ENCODE assay signal across 27 cellular contexts in the genomic region with DNA sequence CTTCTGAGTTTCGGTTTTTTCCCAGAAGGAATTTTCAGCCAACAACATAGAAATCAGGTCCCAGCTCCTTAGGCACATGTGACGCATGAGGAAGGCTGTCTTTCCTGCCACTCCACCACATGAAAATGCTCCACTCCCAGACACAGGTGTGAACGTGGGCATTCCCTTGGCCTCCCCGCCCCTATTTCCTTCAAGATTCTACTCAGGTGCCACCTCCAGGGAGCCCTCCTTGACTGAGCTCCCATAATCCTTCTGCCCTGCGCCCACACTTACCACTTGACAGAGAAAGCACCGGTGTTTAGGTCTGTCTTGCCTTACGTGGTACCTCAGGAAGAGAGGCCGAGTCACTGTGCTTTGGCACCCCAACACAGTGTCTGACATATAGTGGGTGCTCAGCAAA. TPM values are rescaled to one million over a fixed set of nuclear protein-coding genes. Genes with fewer than 3 reads are reported as not detected.
DNase-seq lines count a peak whose midpoint lies in the region; ATAC-seq, FAIRE-seq and TF ChIP-seq lines count a peak whose summit lies in the region.
"Had no signal": no experiment of that assay in that cellular context is flagged by ENCODE, and none has a peak within 500 bp of the region (broad histone marks: within the 10 kb centered on the region; RNA-seq: fewer than 3 reads in every experiment).

No MANE protein-coding gene starts in this region.

- TF ChIP-seq EP300 in HepG2 (IDR thresholded peaks at IDR 0.05; ENCODE audit: low read depth in 2 of 2, low read length in 2 of 2): no peak
- TF ChIP-seq EP300 in HepG2 (CRISPR knock-in tag; IDR thresholded peaks at IDR 0.05; ENCODE audit: borderline replicate concordance): no peak

- H2AFZ ChIP-seq in HepG2 (ENCODE audit: low read length): no peak overlapping the region
- H2AFZ ChIP-seq: GM23338, PC-9 had no signal

- peaks cover 0 to 95% (median 51%) of the 10 kb centered on the region in 4 donors for H3K36me3 ChIP-seq in right lobe of liver
- peaks cover 1 to 7% of the 10 kb centered on the region in 2 experiments; a peak in 2 of 5 replicates for H3K36me3 ChIP-seq in HepG2 (replicated peaks in 1 of 2; ENCODE audit: control insufficient read depth in 1 of 2, insufficient read depth in 2 of 2, low read length in 2 of 2)
- H3K36me3 ChIP-seq in upper lobe of right lung: peaks cover 69% of the 10 kb centered on the region
- H3K36me3 ChIP-seq: BLaER1, SJCRH30 had no signal

- peaks cover 3% of the 10 kb centered on the region for H3K36me3 Mint-ChIP-seq in progenitor cell of endocrine pancreas (ENCODE audit: insufficient read depth)
- peaks cover 24% of the 10 kb centered on the region for H3K36me3 Mint-ChIP-seq in activated T-cell treated with anti-CD3 and anti-CD28 coated beads, Interleukin-2, amount 50 U/mL, for 4 hours (ENCODE audit: insufficient read depth)

- ATAC-seq in right lobe of liver (peak in 3 of 4 donors; percentile 1 to 11 (median 5)), HepG2 (no peak), foreskin keratinocyte (peak; percentile 10), upper lobe of right lung (peak; percentile 10), GM18520 (IDR thresholded peaks at IDR 0.05; ENCODE audit: unreplicated experiment) (no peak)
- no peak for ATAC-seq in activated T-cell treated with anti-CD3 and anti-CD28 coated beads, Interleukin-2, amount 50 U/mL, for 4 hours
- ATAC-seq: GM23338, Right ventricle myocardium inferior, SK-N-SH treated with all-trans-retinoic acid at 6 μM for 48 hours had no signal

- intact Hi-C loops in right lobe of liver (cut with DNase I): no loop called here
- intact Hi-C loops in HepG2 (cut with micrococcal nuclease; ENCODE audit: unreplicated experiment): no loop called here
- intact Hi-C loops in upper lobe of right lung (cut with DNase I): no loop called here

- TF ChIP-seq CTCF in right lobe of liver (IDR thresholded peaks at IDR 0.05) (no peak), HepG2 (CRISPR knock-in tag; IDR thresholded peaks at IDR 0.05) (no peak), foreskin keratinocyte (conservative IDR thresholded peaks at IDR 0.05) (no peak), progenitor cell of endocrine pancreas (IDR thresholded peaks at IDR 0.05; ENCODE audit: unreplicated experiment) (no peak), upper lobe of right lung (IDR thresholded peaks at IDR 0.05) (no peak)

- no peaks in the 10 kb centered on the region for H3K27me3 ChIP-seq in right lobe of liver
- H3K27me3 ChIP-seq in HepG2 (ENCODE audit: control insufficient read depth in 1 of 2, insufficient read depth in 2 of 2, low read length in 2 of 2): no peaks in the 10 kb centered on the region
- H3K27me3 ChIP-seq in foreskin keratinocyte: no peaks in the 10 kb centered on the region
- H3K27me3 ChIP-seq in upper lobe of right lung: no peaks in the 10 kb centered on the region
- H3K27me3 ChIP-seq: BLaER1, SJCRH30 had no signal

- peaks cover 12% of the 10 kb centered on the region for H3K4me1 Mint-ChIP-seq in progenitor cell of endocrine pancreas (ENCODE audit: low read depth)
- H3K4me1 Mint-ChIP-seq in activated T-cell treated with anti-CD3 and anti-CD28 coated beads, Interleukin-2, amount 50 U/mL, for 4 hours (ENCODE audit: low read depth): peaks cover 2% of the 10 kb centered on the region

- no peak overlapping the region for H3K4me3 Mint-ChIP-seq in progenitor cell of endocrine pancreas (ENCODE audit: low read depth)
- no peak overlapping the region for H3K4me3 Mint-ChIP-seq in activated T-cell treated with anti-CD3 and anti-CD28 coated beads, Interleukin-2, amount 50 U/mL, for 4 hours
- H3K4me3 Mint-ChIP-seq: CD4-positive, alpha-beta T cell; GM23338; H9; IgD-negative memory B cell had no signal

- TF ChIP-seq POLR2A in right lobe of liver (IDR thresholded peaks at IDR 0.05) (no peak), HepG2 (IDR thresholded peaks at IDR 0.05; ENCODE audit: insufficient read depth in 1 of 2, low read depth in 2 of 2, low read length in 2 of 2) (no peak)

- H3K9me3 Mint-ChIP-seq in progenitor cell of endocrine pancreas (ENCODE audit: low read depth): peaks cover 3% of the 10 kb centered on the region
- no peaks in the 10 kb centered on the region for H3K9me3 Mint-ChIP-seq in activated T-cell treated with anti-CD3 and anti-CD28 coated beads, Interleukin-2, amount 50 U/mL, for 4 hours
- H3K9me3 Mint-ChIP-seq: CD4-positive, alpha-beta T cell; IgD-negative memory B cell had no signal

- no peak overlapping the region for H3K27ac ChIP-seq in right lobe of liver
- no peak overlapping the region for H3K27ac ChIP-seq in HepG2 (ENCODE audit: extremely low read length, insufficient read depth, low read length)
- no peak overlapping the region for H3K27ac ChIP-seq in foreskin keratinocyte
- no peak overlapping the region for H3K27ac ChIP-seq in upper lobe of right lung
- H3K27ac ChIP-seq: BLaER1, PC-9, SJCRH30 had no signal

- H3K27me3 Mint-ChIP-seq in progenitor cell of endocrine pancreas: peaks cover 45% of the 10 kb centered on the region
- H3K27me3 Mint-ChIP-seq in activated T-cell treated with anti-CD3 and anti-CD28 coated beads, Interleukin-2, amount 50 U/mL, for 4 hours (ENCODE audit: low read depth): no peaks in the 10 kb centered on the region
- H3K27me3 Mint-ChIP-seq: CD4-positive, alpha-beta T cell; IgD-negative memory B cell had no signal

- POLR2A ChIA-PET in HepG2 (lab: Yijun Ruan, JAX): no interaction called here

- H3K4me2 ChIP-seq in HepG2 (ENCODE audit: low read depth, low read length): no peak overlapping the region
- H3K4me2 ChIP-seq: BLaER1, GM23338, PC-9 had no signal

- H3K4me3 ChIP-seq in right lobe of liver (no peak overlapping the region), HepG2 (replicated peaks in 1 of 3; ENCODE audit: insufficient read depth in 1 of 3, low read depth in 2 of 3, low read length in 3 of 3) (no peak overlapping the region), upper lobe of right lung (no peak overlapping the region)
- H3K4me3 ChIP-seq: BLaER1, GM23338, PC-9, SJCRH30 had no signal

- no peak for DNase-seq in right lobe of liver
- DNase-seq in HepG2 (ENCODE audit: low spot score): no peak
- no peak for DNase-seq in foreskin keratinocyte
- no peak for DNase-seq in progenitor cell of endocrine pancreas (ENCODE audit: low spot score, unreplicated experiment)
- no peak for DNase-seq in upper lobe of right lung
- DNase-seq in SW 1271 (lab: John Stamatoyannopoulos, UW): no peak
- no peak for DNase-seq in activated T-cell treated with anti-CD3 and anti-CD28 coated beads, Interleukin-2, amount 50 U/mL, for 4 hours
- DNase-seq: 8988T; CD4-positive, alpha-beta T cell; COR-L47; EL; GDM1; H9; NCI-H1048; NCI-H1417; NCI-H2081; NCI-H2227 treated with DMSO at 0.1 percent for 48 hours; NCI-H526 treated with DMSO at 0.1 percent for 48 hours; PC-9; SJCRH30 had no signal

- H3K9me3 ChIP-seq in right lobe of liver (no peaks in the 10 kb centered on the region), HepG2 (ENCODE audit: low read length) (no peaks in the 10 kb centered on the region), upper lobe of right lung (no peaks in the 10 kb centered on the region)
- H3K9me3 ChIP-seq: SJCRH30 had no signal

- H4K20me1 ChIP-seq in HepG2 (ENCODE audit: insufficient read depth, low read length): no peaks in the 10 kb centered on the region
- H4K20me1 ChIP-seq: BLaER1 had no signal

- peak overlapping the region; percentile 69 for H3K27ac Mint-ChIP-seq in progenitor cell of endocrine pancreas
- H3K27ac Mint-ChIP-seq: CD4-positive, alpha-beta T cell; GM23338; H9 had no signal

- CTCF ChIA-PET in HepG2 (lab: Yijun Ruan, JAX; ENCODE audit: low intra/inter-chr PET ratio, low total read pairs): no interaction called here

- in situ Hi-C loops in HepG2 (cut with HindIII; ENCODE audit: extremely low pct_ligation_motif_present, low pct_unique_long_range_greater_than_20kb): no loop called here

- FAIRE-seq in HepG2 (lab: Jason Lieb, UNC): no peak
- FAIRE-seq: GM12891 had no signal

- H3K4me1 ChIP-seq in right lobe of liver: peaks cover 0 to 60% (median 23%) of the 10 kb centered on the region in 4 donors
- H3K4me1 ChIP-seq in HepG2 (ENCODE audit: insufficient read depth, low read length): peaks cover 10% of the 10 kb centered on the region
- H3K4me1 ChIP-seq in foreskin keratinocyte: no peaks in the 10 kb centered on the region
- H3K4me1 ChIP-seq in upper lobe of right lung: no peaks in the 10 kb centered on the region

- H3K79me2 ChIP-seq in HepG2 (ENCODE audit: insufficient read depth, low read length): no peaks in the 10 kb centered on the region

- no peak overlapping the region for H3K9ac ChIP-seq in HepG2 (ENCODE audit: insufficient read depth, low read depth, low read length)
- H3K9ac ChIP-seq: BLaER1 had no signal

- BruUV-seq in HepG2 (replicated peaks; lab: Mats Ljungman, UMichigan): no TSS peak

- 80% methylated on average over 6 of the region's 8 CpGs for WGBS in right lobe of liver (ENCODE audit: insufficient coverage, low coverage, low lambda C conversion rate, missing lambda C conversion rate)
- whole genome bisulfite sequencing in HepG2 (ENCODE audit: low lambda C conversion rate): 88% methylated on average over 7 of the region's 8 CpGs

- TF ChIP-seq RAD21 in HepG2 (CRISPR knock-in tag; IDR thresholded peaks at IDR 0.05): no peak

RNA-seq across cellular contexts. Expression of a gene that starts 44.4 kb away (rescaled TPM):
- 1 to 10 TPM in 5 of 6 experiments, under 1 TPM in 1; 0.84 to 10.0 (median 1.5) TPM for total RNA-seq in right lobe of liver
- 35.8 and 39.5 TPM in 2 replicates for total RNA-seq in HepG2 (2016; rRNA removed; fragmentation: Illumina TruSeq; extraction: Trizol)
- total RNA-seq in HepG2 (2016; cell fraction: cytosol; rRNA removed; fragmentation: Illumina TruSeq; extraction: Trizol; ENCODE audit: low read depth): 8.2 and 10.1 TPM in 2 replicates
- total RNA-seq in HepG2 (2016; cell fraction: insoluble cytoplasmic fraction; rRNA removed; fragmentation: Illumina TruSeq; extraction: Trizol): 38.2 and 42.4 TPM in 2 replicates
- 16.6 and 20.5 TPM in 2 replicates for total RNA-seq in HepG2 (2016; cell fraction: membrane; rRNA removed; fragmentation: Illumina TruSeq; extraction: Trizol)
- total RNA-seq in HepG2 (2016; cell fraction: nucleus; rRNA removed; fragmentation: Illumina TruSeq; extraction: Trizol): 39.9 and 48.4 TPM in 2 replicates
- 9.4 and 11.7 TPM in 2 replicates for polyA plus RNA-seq in HepG2 (2011; rRNA removed)
- polyA plus RNA-seq in HepG2 (2011; cell fraction: cytosol; rRNA removed): 2.8 and 3.0 TPM in 2 replicates
- 10.6 and 11.4 TPM in 2 replicates for polyA plus RNA-seq in HepG2 (2011; cell fraction: nucleus; rRNA removed)
- polyA plus RNA-seq in HepG2 (2012): 5.6 and 13.7 TPM in 2 replicates
- 9.4 and 9.6 TPM in 2 replicates for polyA plus RNA-seq in HepG2 (2016; cell fraction: cytosol; fragmentation: Illumina TruSeq; extraction: Trizol; ENCODE audit: low read depth)
- 39.3 and 43.6 TPM in 2 replicates for polyA plus RNA-seq in HepG2 (2016; cell fraction: insoluble cytoplasmic fraction; fragmentation: Illumina TruSeq; extraction: Trizol; ENCODE audit: low read depth)
- 10.5 and 12.6 TPM in 2 replicates for polyA plus RNA-seq in HepG2 (2016; cell fraction: membrane; fragmentation: Illumina TruSeq; extraction: Trizol; ENCODE audit: low read depth)
- polyA plus RNA-seq in HepG2 (2016; cell fraction: nucleus; fragmentation: Illumina TruSeq; extraction: Trizol; ENCODE audit: insufficient read depth, low read depth): 79.2 and 84.0 TPM in 2 replicates
- 2.0 and 3.8 TPM in 2 replicates for polyA minus RNA-seq in HepG2 (2011; rRNA and poly(A)+ RNA removed; ENCODE audit: low replicate concordance)
- polyA minus RNA-seq in HepG2 (2011; cell fraction: cytosol; rRNA and poly(A)+ RNA removed): 3.2 and 3.7 TPM in 2 replicates
- polyA minus RNA-seq in HepG2 (2011; cell fraction: nucleus; rRNA and poly(A)+ RNA removed): 21.8 and 22.4 TPM in 2 replicates
- 43.3 and 45.6 TPM in 2 replicates for total RNA-seq in foreskin keratinocyte
- polyA plus RNA-seq in foreskin keratinocyte: 32.7 and 37.3 TPM in 2 replicates
- 39.2 and 39.7 TPM in 2 replicates for total RNA-seq in progenitor cell of endocrine pancreas
- total RNA-seq in upper lobe of right lung: 1.7 TPM
- 10 to 100 TPM; 27.9 to 31.4 (median 28.5) TPM for total RNA-seq in activated T-cell treated with anti-CD3 and anti-CD28 coated beads, Interleukin-2, amount 50 U/mL, for 4 hours

RNA-seq across cellular contexts. Expression of a gene that starts 47.4 kb away (rescaled TPM):
- total RNA-seq in right lobe of liver (1,000 to 10,000 TPM in 1 of 6 experiments, 100 to 1,000 TPM in 5; 544 to 1,154 (median 743) TPM), HepG2 (2016; rRNA removed; fragmentation: Illumina TruSeq; extraction: Trizol) (29.8 and 38.2 TPM in 2 replicates), foreskin keratinocyte (35.4 and 45.9 TPM in 2 replicates), progenitor cell of endocrine pancreas (6.3 and 6.4 TPM in 2 replicates), upper lobe of right lung (287 TPM)
- 5.1 and 5.5 TPM in 2 replicates for total RNA-seq in HepG2 (2016; cell fraction: cytosol; rRNA removed; fragmentation: Illumina TruSeq; extraction: Trizol; ENCODE audit: low read depth)
- total RNA-seq in HepG2 (2016; cell fraction: insoluble cytoplasmic fraction; rRNA removed; fragmentation: Illumina TruSeq; extraction: Trizol): 27.7 and 32.5 TPM in 2 replicates
- total RNA-seq in HepG2 (2016; cell fraction: membrane; rRNA removed; fragmentation: Illumina TruSeq; extraction: Trizol): 15.6 and 17.1 TPM in 2 replicates
- total RNA-seq in HepG2 (2016; cell fraction: nucleus; rRNA removed; fragmentation: Illumina TruSeq; extraction: Trizol): 33.0 and 35.9 TPM in 2 replicates
- polyA plus RNA-seq in HepG2 (2011; rRNA removed) (10.0 and 14.3 TPM in 2 replicates), foreskin keratinocyte (18.8 and 19.8 TPM in 2 replicates)
- 5.5 and 11.2 TPM in 2 replicates for polyA plus RNA-seq in HepG2 (2011; cell fraction: cytosol; rRNA removed)
- 10.0 and 18.6 TPM in 2 replicates for polyA plus RNA-seq in HepG2 (2011; cell fraction: nucleus; rRNA removed)
- polyA plus RNA-seq in HepG2 (2012): 8.5 and 20.6 TPM in 2 replicates
- polyA plus RNA-seq in HepG2 (2016; cell fraction: cytosol; fragmentation: Illumina TruSeq; extraction: Trizol; ENCODE audit: low read depth): 3.5 and 4.7 TPM in 2 replicates
- 31.0 and 31.7 TPM in 2 replicates for polyA plus RNA-seq in HepG2 (2016; cell fraction: insoluble cytoplasmic fraction; fragmentation: Illumina TruSeq; extraction: Trizol; ENCODE audit: low read depth)
- polyA plus RNA-seq in HepG2 (2016; cell fraction: membrane; fragmentation: Illumina TruSeq; extraction: Trizol; ENCODE audit: low read depth): 10.4 and 12.2 TPM in 2 replicates
- polyA plus RNA-seq in HepG2 (2016; cell fraction: nucleus; fragmentation: Illumina TruSeq; extraction: Trizol; ENCODE audit: insufficient read depth, low read depth): 44.4 and 47.7 TPM in 2 replicates
- polyA minus RNA-seq in HepG2 (2011; rRNA and poly(A)+ RNA removed; ENCODE audit: low replicate concordance): 14.8 and 18.9 TPM in 2 replicates
- 11.4 and 23.7 TPM in 2 replicates for polyA minus RNA-seq in HepG2 (2011; cell fraction: cytosol; rRNA and poly(A)+ RNA removed)
- 11.5 and 23.1 TPM in 2 replicates for polyA minus RNA-seq in HepG2 (2011; cell fraction: nucleus; rRNA and poly(A)+ RNA removed)
- total RNA-seq in activated T-cell treated with anti-CD3 and anti-CD28 coated beads, Interleukin-2, amount 50 U/mL, for 4 hours: 10 to 100 TPM; 24.2 to 28.3 (median 28.1) TPM

Comparison
In these comparisons a context has a peak if more than half of its experiments do, and no peak if none do; other contexts are left out.
1. ATAC-seq: peak in right lobe of liver (3 of 4), foreskin keratinocyte (single experiment) and upper lobe of right lung (single experiment); none in HepG2 (single experiment), activated T-cell treated with anti-CD3 and anti-CD28 coated beads, Interleukin-2, amount 50 U/mL, for 4 hours (0 of 2) and GM18520 (single experiment).